In genomic region chrX:44253573-44253942, GRCh38 we compare ENCODE assay signal across 8 cellular contexts.
DNase-seq lines count a peak whose midpoint lies in the region; ATAC-seq and TF ChIP-seq lines count a peak whose summit lies in the region.

No MANE protein-coding gene starts in this region.

- peak overlapping the region; percentile 3 to 91 (median 79) for H3K4me3 Mint-ChIP-seq in IgD-negative memory B cell

- H3K27me3 ChIP-seq in heart right ventricle (peaks cover 0 to 58% (median 0%) of the 10 kb centered on the region in 7 donors), hepatocyte (no peaks in the 10 kb centered on the region), thyroid gland (no peaks in the 10 kb centered on the region)

- peak overlapping the region in 3 of 10 donors; percentile 43 to 76 (median 55) for H3K27ac ChIP-seq in heart right ventricle
- no peak overlapping the region for H3K27ac ChIP-seq in hepatocyte
- H3K27ac ChIP-seq in thyroid gland, result peak overlapping the region in 2 of 3 donors; percentile 50 to 55

- WGBS in heart right ventricle, 2 donors, result 21 to 56% methylated on average over 4 of the region's 4 CpGs
- 74% methylated on average over 4 of the region's 4 CpGs for WGBS in hepatocyte (ENCODE audit: low lambda C conversion rate, missing lambda C conversion rate)
- 0 to 38% methylated on average over 1 of the region's 4 CpGs for WGBS in thyroid gland, 2 donors

- H3K36me3 Mint-ChIP-seq in IgD-negative memory B cell, result peaks cover 6% of the 10 kb centered on the region

- H4K20me1 ChIP-seq in hepatocyte (ENCODE audit: insufficient read depth, poor library complexity, severe bottlenecking), result no peaks in the 10 kb centered on the region

- in situ Hi-C loops in G401 (cut with HindIII; ENCODE audit: low sequenced_read_pairs), result no loop called here

- DNase-seq in heart right ventricle (no peak), Right ventricle myocardium inferior (ENCODE audit: missing footprints) (no peak), hepatocyte (ENCODE audit: low spot score) (no peak), thyroid gland (no peak), GF-D8 (lab: John Stamatoyannopoulos, UW) (no peak), G401 (ENCODE audit: low spot score) (no peak)

- TF ChIP-seq POLR2A in thyroid gland (IDR thresholded peaks at IDR 0.05), result no peak

- TF ChIP-seq CTCF in heart right ventricle (IDR thresholded peaks at IDR 0.05) (no peak), hepatocyte (IDR thresholded peaks at IDR 0.05; ENCODE audit: poor library complexity) (no peak), thyroid gland (IDR thresholded peaks at IDR 0.05) (no peak)

- H3K4me1 ChIP-seq in heart right ventricle (peaks cover 0 to 13% (median 4%) of the 10 kb centered on the region in 9 donors), hepatocyte (ENCODE audit: insufficient read depth) (peaks cover 3% of the 10 kb centered on the region), thyroid gland (peaks cover 0 to 12% of the 10 kb centered on the region in 2 donors)

- intact Hi-C loops in heart right ventricle (cut with DNase I), result no loop called here
- intact Hi-C loops in Right ventricle myocardium inferior (cut with DNase I), result no loop called here
- intact Hi-C loops in thyroid gland (cut with DNase I), result no loop called here

- no peaks in the 10 kb centered on the region for H3K9me3 ChIP-seq in heart right ventricle
- H3K9me3 ChIP-seq in hepatocyte (ENCODE audit: low read depth), result no peaks in the 10 kb centered on the region
- H3K9me3 ChIP-seq in thyroid gland, result no peaks in the 10 kb centered on the region

- peaks cover 0 to 16% (median 11%) of the 10 kb centered on the region in 3 donors for H3K9me3 Mint-ChIP-seq in IgD-negative memory B cell

- peak overlapping the region; percentile 11 to 94 (median 92) for H3K27ac Mint-ChIP-seq in IgD-negative memory B cell

- H3K4me3 ChIP-seq in heart right ventricle (peak overlapping the region in 7 of 10 donors; percentile 10 to 43 (median 31)), hepatocyte (no peak overlapping the region), thyroid gland (replicated peaks in 1 of 3) (no peak overlapping the region)

- peak overlapping the region; percentile 66 for H2AFZ ChIP-seq in hepatocyte

- H3K9me2 ChIP-seq in hepatocyte (replicated peaks; ENCODE audit: insufficient read depth), result no peaks in the 10 kb centered on the region

- no peaks in the 10 kb centered on the region for H3K79me2 ChIP-seq in hepatocyte

- H3K4me2 ChIP-seq in hepatocyte, result peak overlapping the region; percentile 59

- peaks cover 14 to 41% (median 37%) of the 10 kb centered on the region in 3 donors for H3K4me1 Mint-ChIP-seq in IgD-negative memory B cell

- ATAC-seq in heart right ventricle, result no peak
- ATAC-seq in Right ventricle myocardium inferior, result no peak
- ATAC-seq in HG02571 (IDR thresholded peaks at IDR 0.05; ENCODE audit: unreplicated experiment), result no peak

- peaks cover 12% of the 10 kb centered on the region for H3K27me3 Mint-ChIP-seq in IgD-negative memory B cell

- no peaks in the 10 kb centered on the region for H3K36me3 ChIP-seq in heart right ventricle
- no peaks in the 10 kb centered on the region for H3K36me3 ChIP-seq in hepatocyte (replicated peaks; ENCODE audit: insufficient read depth, low read depth)
- no peaks in the 10 kb centered on the region for H3K36me3 ChIP-seq in thyroid gland

Comparison
In these comparisons a context has a peak if more than half of its experiments do, and no peak if none do; other contexts are left out.
1. H3K4me3 ChIP-seq: peak in heart right ventricle (7 of 10); none in hepatocyte (single experiment) and thyroid gland (0 of 3).